8 cellular contexts compared by ENCODE assay signal in the genomic region with DNA sequence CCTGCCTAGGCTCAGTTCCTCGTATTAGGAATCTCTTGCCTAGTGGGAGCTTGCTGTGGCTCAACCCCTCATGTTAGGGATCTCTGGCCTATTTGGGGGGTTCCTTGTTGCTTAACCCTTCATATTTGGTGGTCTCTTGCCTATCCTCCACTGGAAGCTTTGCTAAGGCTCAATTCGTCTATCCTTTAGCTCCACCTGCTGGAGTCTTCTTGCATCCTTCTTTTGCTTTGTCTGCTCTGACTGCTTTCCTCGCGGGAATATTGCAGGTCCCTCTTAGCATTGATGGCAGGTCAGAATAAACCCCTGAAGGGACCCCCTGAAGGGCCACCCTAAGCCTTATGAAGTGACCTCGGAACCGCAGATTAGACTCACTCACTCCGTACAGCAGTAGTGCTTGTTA.
A peak's percentile ranks its signal among the peaks of the same experiment; 100 is the strongest.
DNase-seq lines count a peak whose midpoint lies in the region; ATAC-seq and TF ChIP-seq lines count a peak whose summit lies in the region.

No MANE protein-coding gene starts in this region.

- no peak for ATAC-seq in HG02884 (IDR thresholded peaks at IDR 0.05; ENCODE audit: unreplicated experiment)
- ATAC-seq in HG03571 (IDR thresholded peaks at IDR 0.05; ENCODE audit: unreplicated experiment): no peak
- no peak for ATAC-seq in GM21576 (IDR thresholded peaks at IDR 0.05; ENCODE audit: unreplicated experiment)
- ATAC-seq in GM21360 (IDR thresholded peaks at IDR 0.05; ENCODE audit: unreplicated experiment): no peak

- DNase-seq in AG04449 (ENCODE audit: low read depth, low spot score) (no peak), H4 (ENCODE audit: low spot score) (peak; percentile 19), OCI-M1 (lab: John Stamatoyannopoulos, UW) (peak; percentile 76), fibroblast of the aortic adventitia (ENCODE audit: low read depth) (peak; percentile 65)

- POLR2A ChIA-PET in AG04449 (lab: Yijun Ruan, JAX): no interaction called here

- H3K4me3 ChIP-seq in AG04449 (ENCODE audit: low read depth, low read length) (no peak overlapping the region), fibroblast of the aortic adventitia (ENCODE audit: low read depth, low read length) (no peak overlapping the region)

- CTCF ChIA-PET in AG04449 (lab: Yijun Ruan, JAX): interaction anchor here (0.7 to 1.5 kb wide), 8 partner anchors 8 to 1353 kb away, joined by 3 to 6 read pairs (median 4); partner anchors contain the start of gene CEP162

- TF ChIP-seq CTCF in AG04449 (IDR thresholded peaks at IDR 0.05; ENCODE audit: insufficient read depth, low read length, missing control alignments): peak; percentile 50
- peak; percentile 71 for TF ChIP-seq CTCF in fibroblast of the aortic adventitia (IDR thresholded peaks at IDR 0.05; ENCODE audit: insufficient read depth, low read length)
